Comparison of ENCODE assay signal across 36 cellular contexts in the genomic region with DNA sequence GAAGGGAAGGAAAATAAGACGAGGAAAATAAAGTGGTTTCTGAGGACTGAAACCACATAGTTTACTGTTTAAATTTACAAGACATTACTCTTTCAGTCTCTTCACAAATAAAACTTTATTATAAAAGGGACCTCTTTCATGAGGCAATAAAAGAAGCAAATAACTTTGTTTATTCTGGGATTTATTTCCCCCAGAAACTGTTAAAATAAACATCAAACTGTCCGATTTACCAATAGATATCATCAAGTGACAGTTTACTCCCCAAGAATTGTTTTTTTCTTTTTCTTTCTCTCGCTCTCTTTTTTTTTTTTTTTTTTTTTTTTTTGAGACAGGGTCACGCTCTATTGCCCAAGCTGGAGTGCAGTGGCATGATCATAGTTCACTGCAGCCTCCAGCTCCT. TPM values are rescaled to one million over a fixed set of nuclear protein-coding genes. Genes with fewer than 3 reads are reported as not detected.
"Had no signal": no experiment of that assay in that cellular context is flagged by ENCODE, and none has a peak within 500 bp of the region (broad histone marks: within the 10 kb centered on the region; RNA-seq: fewer than 3 reads in every experiment).

No MANE protein-coding gene starts in this region.

- H3K4me1 ChIP-seq: foreskin keratinocyte had no signal

- ATAC-seq: activated CD4-positive, CD25-positive, alpha-beta regulatory T cell treated with anti-CD3 and anti-CD28 coated beads, Interleukin-2, amount 50 U/mL, for 24 hours; activated CD8-positive, alpha-beta T cell treated with anti-CD3 and anti-CD28 coated beads for 36 hours; activated T-cell treated with anti-CD3 and anti-CD28 coated beads, Interleukin-2, amount 50 U/mL, for 4 hours; activated T-helper 17 cell treated with anti-CD3 and anti-CD28 coated beads, Interleukin-2, amount 50 U/mL, for 72 hours; effector memory CD8-positive, alpha-beta T cell; foreskin keratinocyte; gastroesophageal sphincter; heart right ventricle; T-helper 17 cell had no signal

- H3K36me3 Mint-ChIP-seq: activated naive CD8-positive, alpha-beta T cell had no signal

- H3K4me3 ChIP-seq: esophagus muscularis mucosa, gastroesophageal sphincter, heart right ventricle had no signal

- H3K36me3 ChIP-seq: brain microvascular endothelial cell, esophagus muscularis mucosa, gastroesophageal sphincter, heart right ventricle, WERI-Rb-1 had no signal

- DNase-seq: activated B cell treated with CpG ODN at 0.5 μM for 24 hours; activated CD4-positive, alpha-beta T cell treated with anti-CD3 and anti-CD28 coated beads for 48 hours; activated CD4-positive, alpha-beta T cell treated with anti-CD3 and anti-CD28 coated beads, Interleukin-2, amount 50 U/mL, for 1 hour; activated CD4-positive, alpha-beta T cell treated with anti-CD3 and anti-CD28 coated beads, Interleukin-2, amount 50 U/mL, for 48 hours; activated CD8-positive, alpha-beta memory T cell treated with anti-CD3 and anti-CD28 coated beads for 24 hours; activated CD8-positive, alpha-beta T cell treated with anti-CD3 and anti-CD28 coated beads for 36 hours; activated effector memory CD4-positive, alpha-beta T cell treated with Interleukin-2 at 50 U/mL for 16 hours; activated gamma-delta T cell treated with Interleukin-2 at 50 U/mL for 16 hours; activated naive CD4-positive, alpha-beta T cell treated with anti-CD3 and anti-CD28 coated beads, Interleukin-2, amount 50 U/mL, for 16 hours; activated naive CD4-positive, alpha-beta T cell treated with Interleukin-2 at 50 U/mL for 16 hours; activated T-cell treated with anti-CD3 and anti-CD28 coated beads, Interleukin-2, amount 50 U/mL, for 4 hours; amniotic stem cell; anterior cingulate cortex; brain microvascular endothelial cell; cortex of kidney; dermis blood vessel endothelial cell; effector CD4-positive, alpha-beta T cell; effector memory CD8-positive, alpha-beta T cell; erythroblast; foreskin keratinocyte; heart right ventricle; T-helper 17 cell; T1000; WERI-Rb-1 had no signal

- H3K4me3 Mint-ChIP-seq: activated B cell treated with CpG ODN at 0.5 μM for 24 hours; activated CD8-positive, alpha-beta T cell treated with anti-CD3 and anti-CD28 coated beads for 36 hours; activated naive CD8-positive, alpha-beta T cell; activated T-cell treated with anti-CD3 and anti-CD28 coated beads, Interleukin-2, amount 50 U/mL, for 4 hours; activated T-helper 17 cell treated with anti-CD3 and anti-CD28 coated beads, Interleukin-2, amount 50 U/mL, for 72 hours; effector memory CD8-positive, alpha-beta T cell; T-helper 17 cell; T-helper 2 cell treated with Interferon-gamma antibody and Interleukin-4, amounts not matched to agents 5 μg/mL and 100 μg/mL, for 36 hours had no signal

- FAIRE-seq: astrocyte, bronchial epithelial cell, colon had no signal

- H3K9me3 Mint-ChIP-seq: activated B cell treated with CpG ODN at 0.5 μM for 24 hours; activated CD8-positive, alpha-beta T cell treated with anti-CD3 and anti-CD28 coated beads for 36 hours; activated T-cell treated with anti-CD3 and anti-CD28 coated beads, Interleukin-2, amount 50 U/mL, for 4 hours; activated T-helper 17 cell treated with anti-CD3 and anti-CD28 coated beads, Interleukin-2, amount 50 U/mL, for 72 hours; effector memory CD8-positive, alpha-beta T cell had no signal

- H3K27me3 ChIP-seq: brain microvascular endothelial cell, esophagus muscularis mucosa had no signal

- H3K27ac ChIP-seq: brain microvascular endothelial cell, esophagus muscularis mucosa, foreskin keratinocyte, gastroesophageal sphincter, heart right ventricle, WERI-Rb-1 had no signal

- H3K27ac Mint-ChIP-seq: activated B cell treated with CpG ODN at 0.5 μM for 24 hours; activated CD8-positive, alpha-beta T cell treated with anti-CD3 and anti-CD28 coated beads for 36 hours; activated naive CD8-positive, alpha-beta T cell; activated T-helper 17 cell treated with anti-CD3 and anti-CD28 coated beads, Interleukin-2, amount 50 U/mL, for 72 hours; effector memory CD8-positive, alpha-beta T cell; T-helper 2 cell treated with Interferon-gamma antibody and Interleukin-4, amounts not matched to agents 5 μg/mL and 100 μg/mL, for 36 hours had no signal

RNA-seq across cellular contexts. Expression of a gene that starts 54.1 kb away (rescaled TPM):
- total RNA-seq: activated B cell treated with CpG ODN at 0.5 μM for 24 hours; activated CD8-positive, alpha-beta T cell treated with anti-CD3 and anti-CD28 coated beads for 36 hours; activated T-helper 17 cell treated with anti-CD3 and anti-CD28 coated beads, Interleukin-2, amount 50 U/mL, for 72 hours; astrocyte; bronchial epithelial cell; cardiac septum; chondrocyte; dermis blood vessel endothelial cell; esophagus muscularis mucosa; foreskin keratinocyte; gastroesophageal sphincter; glomerular endothelial cell; heart right ventricle; T-helper 17 cell had no signal
- polyA plus RNA-seq: foreskin keratinocyte, heart right ventricle had no signal
